Comparison of ENCODE assay signal across 8 cellular contexts in the genomic region with DNA sequence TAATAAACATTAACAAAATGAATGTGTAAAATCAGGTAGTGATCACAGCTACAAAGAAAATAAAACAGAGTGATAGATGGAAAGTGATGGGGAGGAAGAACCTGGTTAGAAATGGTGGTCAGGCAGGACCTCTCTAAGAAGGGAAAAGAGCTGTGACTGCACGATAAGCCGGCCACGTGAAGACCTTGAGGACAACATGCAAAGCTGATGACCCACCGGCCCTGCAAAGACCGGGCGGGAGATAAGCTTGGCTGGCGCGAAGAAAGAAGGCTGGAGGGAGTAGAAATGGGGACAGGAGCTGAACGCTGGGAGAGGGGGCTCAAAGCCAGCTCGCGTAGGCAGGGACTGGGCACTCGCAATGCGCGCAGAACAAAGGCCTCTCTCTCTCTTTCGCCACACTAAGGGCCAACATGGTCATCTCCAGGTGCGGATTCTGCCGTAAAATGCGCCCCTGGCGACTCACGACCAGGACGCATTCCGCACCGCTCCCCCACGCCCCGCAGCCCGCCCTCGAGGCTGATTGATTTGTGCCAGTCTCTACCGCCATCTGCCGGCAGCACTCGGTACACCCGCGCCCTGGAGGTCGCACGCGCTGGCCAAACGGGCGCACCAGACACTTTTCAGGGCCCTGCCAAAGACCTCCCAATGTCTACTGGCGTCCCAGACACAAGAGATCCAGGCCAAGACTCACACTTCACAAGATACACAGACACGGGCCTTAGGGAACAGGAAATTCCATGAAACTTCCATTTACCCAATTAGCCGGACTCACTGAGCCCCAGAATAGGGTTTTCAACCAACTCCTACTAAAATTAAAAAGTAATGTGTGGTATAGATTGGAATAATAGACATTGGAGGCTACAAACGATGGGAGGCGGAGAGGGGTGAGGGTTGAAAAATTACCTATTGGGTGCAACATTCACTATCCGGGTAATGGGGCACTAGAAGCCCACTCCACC. TPM values are rescaled to one million over a fixed set of nuclear protein-coding genes. Genes with fewer than 3 reads are reported as not detected.
DNase-seq lines count a peak whose midpoint lies in the region; ATAC-seq and TF ChIP-seq lines count a peak whose summit lies in the region.

No MANE protein-coding gene starts in this region.

- peaks cover 9% of the 10 kb centered on the region for H3K4me1 Mint-ChIP-seq in nephron

- peaks cover 7% of the 10 kb centered on the region for H3K27me3 Mint-ChIP-seq in nephron (ENCODE audit: low read depth)

- peaks cover 17% of the 10 kb centered on the region for H3K36me3 Mint-ChIP-seq in nephron (ENCODE audit: low read depth)

- DNase-seq in DMS53 treated with DMSO at 0.1 percent for 48 hours (lab: John Stamatoyannopoulos, UW; ENCODE audit: unreplicated experiment) (peak; percentile 71), KG1 (lab: John Stamatoyannopoulos, UW) (peak; percentile 79), activated T-helper 1 cell treated with Interleukin-2 at 50 U/mL for 16 hours (ENCODE audit: low read depth) (peak; percentile 75), fibroblast of pulmonary artery (ENCODE audit: low read depth) (peak; percentile 81)
- DNase-seq in stimulated activated naive CD4-positive, alpha-beta T cell treated with Interleukin-2 at 50 U/mL for 16 hours (lab: John Stamatoyannopoulos, UW) = peak; percentile 82

- peak overlapping the region; percentile 74 to 82 (median 77) for H3K4me3 Mint-ChIP-seq in nephron

- H3K4me3 ChIP-seq in fibroblast of pulmonary artery (replicated peaks; ENCODE audit: low read depth, low read length) = peak overlapping the region; percentile 59

- TF ChIP-seq CTCF in fibroblast of pulmonary artery (IDR thresholded peaks at IDR 0.05; ENCODE audit: low read length, missing control alignments) (peak; percentile 84), nephron (IDR thresholded peaks at IDR 0.05; ENCODE audit: unreplicated experiment in 3 of 3) (peak; percentile 97 to 98 (median 97))

- H3K27ac Mint-ChIP-seq in nephron = peak overlapping the region; percentile 21 to 78 (median 23)

- ATAC-seq in GM21717 (IDR thresholded peaks at IDR 0.05; ENCODE audit: unreplicated experiment) = peak; percentile 79

- H3K9me3 Mint-ChIP-seq in nephron = no peaks in the 10 kb centered on the region

TF ChIP-seq in PFSK-1, 5 proteins besides CTCF, POLR2A, EP300 and RAD21:
- TF ChIP-seq SIN3A (IDR thresholded peaks at IDR 0.05; ENCODE audit: borderline replicate concordance, insufficient read depth, low read length) (no peak), FOXP2 (optimal IDR thresholded peaks at IDR 0.05; ENCODE audit: borderline replicate concordance, extremely low read depth, extremely low read length, insufficient read depth) (peak; percentile 96), POLR2AphosphoS5 (IDR thresholded peaks at IDR 0.05; ENCODE audit: low read depth, low read length) (0 out of 2 replicates have a peak, but pooled peaks have one; percentile 43), TAF1 (IDR thresholded peaks at IDR 0.05; ENCODE audit: borderline replicate concordance, insufficient read depth, low read length) (no peak)
- TF ChIP-seq, protein P1, sequence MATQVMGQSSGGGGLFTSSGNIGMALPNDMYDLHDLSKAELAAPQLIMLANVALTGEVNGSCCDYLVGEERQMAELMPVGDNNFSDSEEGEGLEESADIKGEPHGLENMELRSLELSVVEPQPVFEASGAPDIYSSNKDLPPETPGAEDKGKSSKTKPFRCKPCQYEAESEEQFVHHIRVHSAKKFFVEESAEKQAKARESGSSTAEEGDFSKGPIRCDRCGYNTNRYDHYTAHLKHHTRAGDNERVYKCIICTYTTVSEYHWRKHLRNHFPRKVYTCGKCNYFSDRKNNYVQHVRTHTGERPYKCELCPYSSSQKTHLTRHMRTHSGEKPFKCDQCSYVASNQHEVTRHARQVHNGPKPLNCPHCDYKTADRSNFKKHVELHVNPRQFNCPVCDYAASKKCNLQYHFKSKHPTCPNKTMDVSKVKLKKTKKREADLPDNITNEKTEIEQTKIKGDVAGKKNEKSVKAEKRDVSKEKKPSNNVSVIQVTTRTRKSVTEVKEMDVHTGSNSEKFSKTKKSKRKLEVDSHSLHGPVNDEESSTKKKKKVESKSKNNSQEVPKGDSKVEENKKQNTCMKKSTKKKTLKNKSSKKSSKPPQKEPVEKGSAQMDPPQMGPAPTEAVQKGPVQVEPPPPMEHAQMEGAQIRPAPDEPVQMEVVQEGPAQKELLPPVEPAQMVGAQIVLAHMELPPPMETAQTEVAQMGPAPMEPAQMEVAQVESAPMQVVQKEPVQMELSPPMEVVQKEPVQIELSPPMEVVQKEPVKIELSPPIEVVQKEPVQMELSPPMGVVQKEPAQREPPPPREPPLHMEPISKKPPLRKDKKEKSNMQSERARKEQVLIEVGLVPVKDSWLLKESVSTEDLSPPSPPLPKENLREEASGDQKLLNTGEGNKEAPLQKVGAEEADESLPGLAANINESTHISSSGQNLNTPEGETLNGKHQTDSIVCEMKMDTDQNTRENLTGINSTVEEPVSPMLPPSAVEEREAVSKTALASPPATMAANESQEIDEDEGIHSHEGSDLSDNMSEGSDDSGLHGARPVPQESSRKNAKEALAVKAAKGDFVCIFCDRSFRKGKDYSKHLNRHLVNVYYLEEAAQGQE (IDR thresholded peaks at IDR 0.05; ENCODE audit: insufficient read depth in 1 of 2, low read depth in 2 of 2, low read length in 2 of 2) = no peak

RNA-seq across cellular contexts. Expression of a gene that starts 9.4 kb away (rescaled TPM):
- not detected for polyA plus RNA-seq in PFSK-1 (2012; ENCODE audit: insufficient read length, low read depth)

RNA-seq across cellular contexts. Expression of a gene that starts 23.7 kb away (rescaled TPM):
- 19.8 TPM for polyA plus RNA-seq in PFSK-1 (2012; ENCODE audit: insufficient read length, low read depth)

RNA-seq across cellular contexts. Expression of a gene that starts 30.5 kb away (rescaled TPM):
- 30.4 TPM for polyA plus RNA-seq in PFSK-1 (2012; ENCODE audit: insufficient read length, low read depth)

RNA-seq across cellular contexts. Expression of a gene that starts 39.8 kb away (rescaled TPM):
- polyA plus RNA-seq in PFSK-1 (2012; ENCODE audit: insufficient read length, low read depth) = not detected

RNA-seq across cellular contexts. Expression of a gene that starts 58.5 kb away (rescaled TPM):
- 45.8 TPM for polyA plus RNA-seq in PFSK-1 (2012; ENCODE audit: insufficient read length, low read depth)

Comparison
In these comparisons a context has a peak if more than half of its experiments do, and no peak if none do; other contexts are left out.
1. Peak in every context shown above with its lines: DNase-seq, ATAC-seq and H3K4me3 ChIP-seq.